In genomic region chr10:62054825-62055224, GRCh38 we compare ENCODE assay signal across 8 cellular contexts.
DNase-seq lines count a peak whose midpoint lies in the region; ATAC-seq and TF ChIP-seq lines count a peak whose summit lies in the region.

No MANE protein-coding gene starts in this region.

- H3K9ac ChIP-seq in skeletal muscle satellite cell (ENCODE audit: low read depth, low read length), result no peak overlapping the region

- H3K9me3 ChIP-seq in skeletal muscle satellite cell (replicated peaks; ENCODE audit: low read length) (no peaks in the 10 kb centered on the region), prostate gland (no peaks in the 10 kb centered on the region)

- peak overlapping the region; percentile 42 for H3K4me2 ChIP-seq in skeletal muscle satellite cell (ENCODE audit: low read length)

- H3K4me1 ChIP-seq in skeletal muscle satellite cell (ENCODE audit: control insufficient read depth, insufficient read depth, low read length), result peaks cover 54% of the 10 kb centered on the region
- H3K4me1 ChIP-seq in prostate gland (replicated peaks), result no peaks in the 10 kb centered on the region

- no peak for TF ChIP-seq POLR2A in prostate gland (IDR thresholded peaks at IDR 0.05)

- no peak for TF ChIP-seq CTCF in GM12865 (IDR thresholded peaks at IDR 0.05; ENCODE audit: insufficient read depth, low read depth, low read length, missing control alignments)
- TF ChIP-seq CTCF in HFF-Myc (IDR thresholded peaks at IDR 0.05; ENCODE audit: low read depth, low read length, missing control alignments), result no peak
- no peak for TF ChIP-seq CTCF in prostate gland (IDR thresholded peaks at IDR 0.05)

- peak overlapping the region; percentile 90 for H3K27ac Mint-ChIP-seq in activated naive CD8-positive, alpha-beta T cell treated with anti-CD3 and anti-CD28 coated beads, Interleukin-2, amount 50 U/mL, for 24 hours

- peak overlapping the region in 1 of 2 donors; percentile 10 for H3K27ac ChIP-seq in prostate gland

- H3K36me3 ChIP-seq in skeletal muscle satellite cell (ENCODE audit: insufficient read depth, low read length) (peaks cover 88% of the 10 kb centered on the region), prostate gland (no peaks in the 10 kb centered on the region)

- 80% methylated on average over 1 of the region's 1 CpG for WGBS in prostate gland

- peaks cover 86% of the 10 kb centered on the region for H3K4me1 Mint-ChIP-seq in activated naive CD8-positive, alpha-beta T cell treated with anti-CD3 and anti-CD28 coated beads, Interleukin-2, amount 50 U/mL, for 24 hours

- H3K36me3 Mint-ChIP-seq in activated naive CD8-positive, alpha-beta T cell treated with anti-CD3 and anti-CD28 coated beads, Interleukin-2, amount 50 U/mL, for 24 hours (ENCODE audit: low read depth), result peaks cover 90% of the 10 kb centered on the region

- intact Hi-C loops in prostate gland (cut with DNase I), result no loop called here

- no peaks in the 10 kb centered on the region for H3K27me3 ChIP-seq in skeletal muscle satellite cell (ENCODE audit: control insufficient read depth, insufficient read depth, low read length)
- H3K27me3 ChIP-seq in prostate gland (replicated peaks; ENCODE audit: insufficient read depth), result no peaks in the 10 kb centered on the region

- H3K4me3 Mint-ChIP-seq in activated naive CD8-positive, alpha-beta T cell treated with anti-CD3 and anti-CD28 coated beads, Interleukin-2, amount 50 U/mL, for 24 hours, result peak overlapping the region; percentile 57

- H3K9me3 Mint-ChIP-seq in activated naive CD8-positive, alpha-beta T cell treated with anti-CD3 and anti-CD28 coated beads, Interleukin-2, amount 50 U/mL, for 24 hours, result peaks cover 10% of the 10 kb centered on the region

- ATAC-seq in activated naive CD8-positive, alpha-beta T cell treated with anti-CD3 and anti-CD28 coated beads, Interleukin-2, amount 50 U/mL, for 24 hours, result peak; percentile 55
- no peak for ATAC-seq in GM21367 (IDR thresholded peaks at IDR 0.05; ENCODE audit: unreplicated experiment)

- DNase-seq in GM12865 (ENCODE audit: low read depth) (peak; percentile 50), HFF-Myc (ENCODE audit: extremely low read depth, low read depth) (no peak), prostate gland (ENCODE audit: low spot score) (no peak), NCI-H526 (lab: John Stamatoyannopoulos, UW) (no peak), T1000 (lab: John Stamatoyannopoulos, UW) (no peak)
- DNase-seq in activated naive CD8-positive, alpha-beta T cell treated with anti-CD3 and anti-CD28 coated beads, Interleukin-2, amount 50 U/mL, for 24 hours, result no peak

- no peaks in the 10 kb centered on the region for H3K27me3 Mint-ChIP-seq in activated naive CD8-positive, alpha-beta T cell treated with anti-CD3 and anti-CD28 coated beads, Interleukin-2, amount 50 U/mL, for 24 hours

- H3K4me3 ChIP-seq in GM12865 (ENCODE audit: low read depth, low read length) (peak overlapping the region; percentile 34), HFF-Myc (replicated peaks; ENCODE audit: low read depth, low read length) (peak overlapping the region; percentile 1; the same call in 1 of the 2 replicates), skeletal muscle satellite cell (ENCODE audit: low read length) (no peak overlapping the region), prostate gland (no peak overlapping the region)

Comparison
In these comparisons a context has a peak if more than half of its experiments do, and no peak if none do; other contexts are left out.
1. H3K4me3 ChIP-seq: peak in GM12865 (single experiment) and HFF-Myc (single experiment); none in skeletal muscle satellite cell (single experiment) and prostate gland (0 of 2).